In genomic region chr14:51609251-51609986, GRCh38 we compare ENCODE assay signal across 17 cellular contexts. TPM values are rescaled to one million over a fixed set of nuclear protein-coding genes. Genes with fewer than 3 reads are reported as not detected.
DNase-seq lines count a peak whose midpoint lies in the region; ATAC-seq, FAIRE-seq and TF ChIP-seq lines count a peak whose summit lies in the region.
"Had no signal": no experiment of that assay in that cellular context is flagged by ENCODE, and none has a peak within 500 bp of the region (broad histone marks: within the 10 kb centered on the region; RNA-seq: fewer than 3 reads in every experiment).

No MANE protein-coding gene starts in this region.

- H3K79me2 ChIP-seq in keratinocyte (ENCODE audit: control insufficient read depth, insufficient read depth, low read length): peaks cover 68% of the 10 kb centered on the region

- H3K36me3 ChIP-seq in keratinocyte (ENCODE audit: control insufficient read depth in 2 of 2, extremely low read depth in 1 of 2, insufficient read depth in 2 of 2, low read length in 2 of 2) (peaks cover 10 to 14% of the 10 kb centered on the region in 2 experiments), H7 (replicated peaks; ENCODE audit: control insufficient read depth, insufficient read depth, low read length) (no peaks in the 10 kb centered on the region), BE2C (no peaks in the 10 kb centered on the region)

- no peak overlapping the region for H3K27ac ChIP-seq in keratinocyte (ENCODE audit: control insufficient read depth, insufficient read depth, low read length)
- H3K27ac ChIP-seq: esophagus squamous epithelium had no signal

- H2AFZ ChIP-seq in keratinocyte (ENCODE audit: control insufficient read depth, low read length): no peak overlapping the region

- H3K9ac ChIP-seq in keratinocyte (ENCODE audit: control insufficient read depth, extremely low read depth, insufficient read depth, low read length): no peak overlapping the region

- H3K27me3 ChIP-seq in keratinocyte (ENCODE audit: control insufficient read depth, extremely low read depth, insufficient read depth, low read length): no peaks in the 10 kb centered on the region
- H3K27me3 ChIP-seq in H7 (ENCODE audit: control insufficient read depth, insufficient read depth, low read length): no peaks in the 10 kb centered on the region
- H3K27me3 ChIP-seq in BE2C: no peaks in the 10 kb centered on the region
- H3K27me3 ChIP-seq: esophagus squamous epithelium had no signal

- H4K20me1 ChIP-seq in keratinocyte (ENCODE audit: control insufficient read depth, extremely low read depth, insufficient read depth, low read length): peaks cover 2% of the 10 kb centered on the region

- H3K9me3 ChIP-seq in keratinocyte (ENCODE audit: control insufficient read depth, low read depth, low read length) (no peaks in the 10 kb centered on the region), BE2C (no peaks in the 10 kb centered on the region)
- H3K9me3 ChIP-seq: esophagus squamous epithelium had no signal

- ATAC-seq in HG02885 (IDR thresholded peaks at IDR 0.05; ENCODE audit: poor library complexity, unreplicated experiment): peak; percentile 12
- ATAC-seq in HG02973 (IDR thresholded peaks at IDR 0.05; ENCODE audit: unreplicated experiment): no peak

- DNase-seq in AG10803 (ENCODE audit: low read depth) (peak; percentile 42), SW480 (ENCODE audit: low spot score) (peak; percentile 17), keratinocyte (ENCODE audit: low read depth, low spot score) (no peak), H7 (no peak), BE2C (no peak)
- no peak for DNase-seq in activated CD8-positive, alpha-beta memory T cell treated with anti-CD3 and anti-CD28 coated beads, Interleukin-2, amount 50 U/mL, for 48 hours
- DNase-seq: activated CD4-positive, alpha-beta T cell treated with anti-CD3 and anti-CD28 coated beads, Interleukin-2, amount 50 U/mL, for 48 hours; amniotic stem cell; CD4-positive, alpha-beta memory T cell; cortex of kidney; esophagus squamous epithelium; hypothalamus; NCI-H2107; SHP77 treated with DMSO at 0.1 percent for 48 hours had no signal

- H3K4me2 ChIP-seq in keratinocyte (ENCODE audit: control insufficient read depth, extremely low read depth, insufficient read depth, low read depth, low read length): no peak overlapping the region

- TF ChIP-seq CTCF in AG10803 (conservative IDR thresholded peaks at IDR 0.05; ENCODE audit: low read length): no peak
- TF ChIP-seq CTCF in keratinocyte (optimal IDR thresholded peaks at IDR 0.05 in 1 of 3, IDR thresholded peaks at IDR 0.05 in 1 of 3, conservative IDR thresholded peaks at IDR 0.05 in 1 of 3; ENCODE audit: extremely low read depth in 1 of 3, insufficient read depth in 2 of 3, low read length in 3 of 3): no peak
- no peak for TF ChIP-seq CTCF in BE2C (IDR thresholded peaks at IDR 0.05; ENCODE audit: low read depth, low read length)

- H3K9me1 ChIP-seq in keratinocyte (ENCODE audit: control insufficient read depth, extremely low read depth, insufficient read depth, low read length): no peaks in the 10 kb centered on the region

- no peaks in the 10 kb centered on the region for H3K4me1 ChIP-seq in keratinocyte (ENCODE audit: control insufficient read depth, extremely low read depth, insufficient read depth, low read length)
- no peaks in the 10 kb centered on the region; the same call in 1 of the 2 replicates for H3K4me1 ChIP-seq in BE2C

- H3K4me3 ChIP-seq in AG10803 (ENCODE audit: low read length) (no peak overlapping the region), keratinocyte (ENCODE audit: control insufficient read depth in 2 of 3, extremely low read depth in 1 of 3, insufficient read depth in 2 of 3, low read depth in 1 of 3, low read length in 3 of 3) (no peak overlapping the region), H7 (ENCODE audit: insufficient read depth, low read depth, low read length) (no peak overlapping the region), BE2C (ENCODE audit: low read depth, low read length) (no peak overlapping the region)
- H3K4me3 ChIP-seq: esophagus squamous epithelium had no signal

- dilution Hi-C loops in keratinocyte (cut with MboI; ENCODE audit: extremely low pct_ligation_motif_present, low sequenced_read_pairs): no loop called here

- peak; percentile 17 for FAIRE-seq in keratinocyte (lab: Jason Lieb, UNC)
- FAIRE-seq: A204.1 had no signal

RNA-seq across cellular contexts. Expression of gene FRMD6, which starts 42.3 kb away (rescaled TPM):
- 116 to 122 TPM (median 120 TPM) in 3 replicates for polyA plus RNA-seq in keratinocyte
- polyA plus RNA-seq in keratinocyte (2011; ENCODE audit: low read depth): 28.5 TPM
- polyA plus RNA-seq in keratinocyte (2011; cell fraction: cytosol; rRNA removed): 60.2 and 96.5 TPM in 2 replicates
- 130 and 133 TPM in 2 replicates for polyA plus RNA-seq in keratinocyte (2011; cell fraction: nucleus; rRNA removed)
- 53.6 and 94.8 TPM in 2 replicates for polyA plus RNA-seq in keratinocyte (2012; ENCODE audit: low replicate concordance)
- polyA minus RNA-seq in keratinocyte: 122 to 230 TPM (median 217 TPM) in 3 replicates
- 159 TPM for polyA minus RNA-seq in keratinocyte (2011; cell fraction: cytosol; rRNA and poly(A)+ RNA removed)
- polyA minus RNA-seq in keratinocyte (2011; cell fraction: nucleus; rRNA and poly(A)+ RNA removed): 314 and 552 TPM in 2 replicates
- 17.4 TPM in 2 replicates for total RNA-seq in H7 (2014; rRNA removed; shearing (Covaris generic))
- 4.9 TPM for polyA plus RNA-seq in BE2C (2012; ENCODE audit: insufficient read depth, insufficient read length, low read depth)

Comparison
In these comparisons a context has a peak if more than half of its experiments do, and no peak if none do; other contexts are left out.
1. DNase-seq: peak in AG10803 (single experiment) and SW480 (single experiment); none in keratinocyte (single experiment), H7 (single experiment), activated CD8-positive, alpha-beta memory T cell treated with anti-CD3 and anti-CD28 coated beads, Interleukin-2, amount 50 U/mL, for 48 hours (single experiment) and BE2C (single experiment).